ENCODE assay signal across 19 cellular contexts in the genomic region with DNA sequence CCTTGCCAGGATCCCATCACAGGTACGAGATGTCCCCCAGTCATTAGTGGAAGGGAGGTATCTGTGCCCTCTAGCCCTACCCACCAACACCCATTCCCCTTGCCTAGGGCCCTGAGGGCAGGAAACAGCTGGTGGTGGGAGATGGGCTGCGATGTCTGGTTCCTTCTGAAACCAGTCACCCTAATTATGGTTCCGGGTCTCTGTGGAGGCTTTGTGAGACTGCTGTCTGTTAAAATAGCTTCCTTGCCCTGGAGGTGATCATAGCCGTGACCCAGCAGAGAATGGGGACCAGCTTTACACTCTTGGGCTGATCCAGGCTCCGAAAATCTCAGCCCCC. TPM values are rescaled to one million over a fixed set of nuclear protein-coding genes. Genes with fewer than 3 reads are reported as not detected.
DNase-seq lines count a peak whose midpoint lies in the region; ATAC-seq and TF ChIP-seq lines count a peak whose summit lies in the region.
"Had no signal": no experiment of that assay in that cellular context is flagged by ENCODE, and none has a peak within 500 bp of the region (broad histone marks: within the 10 kb centered on the region; RNA-seq: fewer than 3 reads in every experiment).

No MANE protein-coding gene starts in this region.

- H3K9ac ChIP-seq in adipocyte (ENCODE audit: low read length): peak overlapping the region; percentile 82

- no peaks in the 10 kb centered on the region for H3K27me3 ChIP-seq in adipocyte (replicated peaks; ENCODE audit: control insufficient read depth, insufficient read depth, low read length)
- no peaks in the 10 kb centered on the region for H3K27me3 ChIP-seq in upper lobe of right lung
- no peaks in the 10 kb centered on the region for H3K27me3 ChIP-seq in brain microvascular endothelial cell (replicated peaks)
- H3K27me3 ChIP-seq: right lobe of liver had no signal

- TF ChIP-seq CTCF in mucosa of descending colon (IDR thresholded peaks at IDR 0.05) (no peak), upper lobe of right lung (IDR thresholded peaks at IDR 0.05) (no peak), brain microvascular endothelial cell (IDR thresholded peaks at IDR 0.05; ENCODE audit: low read depth, low read length, missing control alignments) (no peak)

- peaks cover 51% of the 10 kb centered on the region for H3K4me1 ChIP-seq in adipocyte (ENCODE audit: control insufficient read depth, insufficient read depth, low read length)
- H3K4me1 ChIP-seq in mucosa of descending colon (ENCODE audit: low read depth): peaks cover 10% of the 10 kb centered on the region
- peaks cover 13% of the 10 kb centered on the region for H3K4me1 ChIP-seq in upper lobe of right lung

- peak overlapping the region; percentile 81 for H3K27ac ChIP-seq in upper lobe of right lung
- no peak overlapping the region for H3K27ac ChIP-seq in brain microvascular endothelial cell

- intact Hi-C loops in Right ventricle myocardium inferior (cut with DNase I) (loop anchor here (10.0 kb wide), 2 partner anchors 306 to 1036 kb away; a partner anchor contains a TSS), cardiac septum (cut with DNase I) (no loop called here), mucosa of descending colon (cut with DNase I, micrococcal nuclease) (no loop called here), upper lobe of right lung (cut with DNase I) (no loop called here)

- H3K9me3 ChIP-seq in adipocyte (ENCODE audit: control insufficient read depth, low read length) (no peaks in the 10 kb centered on the region), mucosa of descending colon (no peaks in the 10 kb centered on the region), upper lobe of right lung (no peaks in the 10 kb centered on the region)
- H3K9me3 ChIP-seq: right lobe of liver had no signal

- H3K4me3 ChIP-seq in adipocyte (ENCODE audit: low read length): no peak overlapping the region
- H3K4me3 ChIP-seq in mucosa of descending colon: no peak overlapping the region
- H3K4me3 ChIP-seq in upper lobe of right lung: no peak overlapping the region
- no peak overlapping the region for H3K4me3 ChIP-seq in brain microvascular endothelial cell (ENCODE audit: low read depth, low read length)
- H3K4me3 ChIP-seq: lung, right lobe of liver had no signal

- DNase-seq in Right ventricle myocardium inferior (ENCODE audit: missing footprints) (peak; percentile 9), cardiac septum (ENCODE audit: low spot score) (no peak), adipocyte (ENCODE audit: low read depth) (no peak), mucosa of descending colon (no peak), upper lobe of right lung (no peak), brain microvascular endothelial cell (no peak), NCI-H146 treated with DMSO at 0.1 percent for 48 hours (lab: John Stamatoyannopoulos, UW; ENCODE audit: unreplicated experiment) (no peak)
- DNase-seq: ACHN; activated T-cell treated with anti-CD3 and anti-CD28 coated beads, Interleukin-2, amount 50 U/mL, for 72 hours; amygdala; Calu3; erythroblast; Karpas-422; NCI-H1930; NCI-H526; right lobe of liver; stimulated activated naive CD4-positive, alpha-beta T cell had no signal

- no peak for ATAC-seq in Right ventricle myocardium inferior
- ATAC-seq in mucosa of descending colon: peak; percentile 17
- ATAC-seq in upper lobe of right lung: no peak
- no peak for ATAC-seq in GM21737 (IDR thresholded peaks at IDR 0.05; ENCODE audit: unreplicated experiment)
- ATAC-seq: activated T-cell treated with anti-CD3 and anti-CD28 coated beads, Interleukin-2, amount 50 U/mL, for 72 hours had no signal

- H3K36me3 ChIP-seq in adipocyte (ENCODE audit: control insufficient read depth, insufficient read depth, low read length, severe bottlenecking) (peaks cover 10% of the 10 kb centered on the region), mucosa of descending colon (ENCODE audit: low read depth) (no peaks in the 10 kb centered on the region), upper lobe of right lung (peaks cover 11% of the 10 kb centered on the region), brain microvascular endothelial cell (replicated peaks) (no peaks in the 10 kb centered on the region)

- in situ Hi-C loops in brain microvascular endothelial cell (cut with HindIII; ENCODE audit: low pct_ligation_motif_present, low sequenced_read_pairs): no loop called here

RNA-seq across cellular contexts. Expression of a gene that starts 5.5 kb away (rescaled TPM):
- 12.7 TPM for total RNA-seq in Right ventricle myocardium inferior
- 7.7 TPM for total RNA-seq in cardiac septum
- 10 to 100 TPM; 31.2 to 36.4 (median 36.3) TPM for total RNA-seq in mucosa of descending colon
- 32.3 TPM for total RNA-seq in upper lobe of right lung

RNA-seq across cellular contexts. Expression of a gene that starts 6.9 kb away (rescaled TPM):
- total RNA-seq in Right ventricle myocardium inferior: 32.4 TPM
- total RNA-seq in cardiac septum: 24.2 TPM
- total RNA-seq in mucosa of descending colon: 10 to 100 TPM; 65.2 to 78.7 (median 76.6) TPM
- 64.2 TPM for total RNA-seq in upper lobe of right lung

RNA-seq across cellular contexts. Expression of a gene that starts 15.5 kb away (rescaled TPM):
- total RNA-seq in Right ventricle myocardium inferior: 4.7 TPM
- total RNA-seq in cardiac septum: 3.8 TPM
- 10 to 100 TPM in 1 of 3 donors, 1 to 10 TPM in 2; 3.3 to 14.8 (median 7.8) TPM for total RNA-seq in mucosa of descending colon
- total RNA-seq in upper lobe of right lung: 12.1 TPM

RNA-seq across cellular contexts. Expression of a gene that starts 17.2 kb away (rescaled TPM):
- total RNA-seq in Right ventricle myocardium inferior (1.8 TPM), cardiac septum (1.6 TPM), mucosa of descending colon (1 to 10 TPM in 1 of 3 donors, under 1 TPM in 2; 0.20 to 1.0 (median 0.51) TPM), upper lobe of right lung (0.69 TPM)
- total RNA-seq: Calu3 had no signal

RNA-seq across cellular contexts. Expression of a gene that starts 28.9 kb away (rescaled TPM):
- total RNA-seq in Right ventricle myocardium inferior (1,486 TPM), cardiac septum (1,030 TPM), mucosa of descending colon (1,000 to 10,000 TPM; 2,162 to 2,782 (median 2,296) TPM), upper lobe of right lung (1,829 TPM)
